17 cellular contexts compared by ENCODE assay signal in the genomic region with DNA sequence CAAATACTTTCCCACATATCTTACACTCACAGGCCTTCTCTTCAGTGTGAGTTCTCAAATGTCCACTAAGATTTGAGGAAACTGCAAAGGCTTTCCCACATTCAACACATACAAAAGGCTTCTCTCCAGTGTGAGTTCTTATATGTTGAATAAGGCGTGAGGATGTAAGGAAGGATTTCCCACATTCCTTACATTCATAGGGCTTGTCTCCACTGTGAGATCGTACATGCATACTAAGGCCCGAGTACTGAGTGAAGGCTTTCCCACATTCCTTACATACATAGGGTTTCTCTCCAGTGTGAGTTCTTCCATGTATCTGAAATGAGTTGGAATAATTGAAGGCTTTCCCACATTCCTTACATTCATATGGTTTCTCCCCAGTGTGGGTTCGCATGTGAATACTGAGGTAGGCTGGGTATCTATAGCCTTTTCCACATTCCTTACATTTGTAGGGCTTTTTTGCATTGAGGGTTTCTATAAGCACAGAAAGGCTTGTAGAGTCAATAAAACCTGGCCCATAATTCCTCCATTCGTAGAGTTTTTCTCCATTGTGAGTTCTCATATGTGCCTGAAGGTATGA. TPM values are rescaled to one million over a fixed set of nuclear protein-coding genes. Genes with fewer than 3 reads are reported as not detected.
DNase-seq lines count a peak whose midpoint lies in the region; ATAC-seq and TF ChIP-seq lines count a peak whose summit lies in the region.
"Had no signal": no experiment of that assay in that cellular context is flagged by ENCODE, and none has a peak within 500 bp of the region (broad histone marks: within the 10 kb centered on the region; RNA-seq: fewer than 3 reads in every experiment).

No MANE protein-coding gene starts in this region.

- H3K9me3 ChIP-seq in right cardiac atrium (ENCODE audit: control insufficient read depth, low read length): peaks cover 44% of the 10 kb centered on the region
- H3K9me3 ChIP-seq in iPS-18c (ENCODE audit: control insufficient read depth, insufficient read depth, low read length): peaks cover 59% of the 10 kb centered on the region
- H3K9me3 ChIP-seq in stomach: peaks cover 66 to 100% (median 99%) of the 10 kb centered on the region in 4 donors
- H3K9me3 ChIP-seq in H9 (ENCODE audit: control insufficient read depth, low read depth, low read length): peaks cover 95% of the 10 kb centered on the region

- intact Hi-C loops in right cardiac atrium (cut with DNase I) (loop anchor here in 1 of 4 donors (10.0 kb wide), 1 partner anchor 194 kb away; no protein-coding TSS in a partner anchor), left ventricle myocardium superior (cut with micrococcal nuclease) (no loop called here), stomach (cut with DNase I; ENCODE audit: low total_unique reads) (no loop called here)

- no peak for DNase-seq in right cardiac atrium
- DNase-seq in left ventricle myocardium superior: no peak
- peak; percentile 19 for DNase-seq in astrocyte of the spinal cord (ENCODE audit: low read depth, low spot score)
- no peak for DNase-seq in stomach
- DNase-seq in T1000 (lab: John Stamatoyannopoulos, UW): no peak
- no peak for DNase-seq in mesothelial cell of epicardium (ENCODE audit: low spot score in 2 of 2, unreplicated experiment in 2 of 2)
- no peak for DNase-seq in H9
- DNase-seq: ACHN; activated T-cell treated with anti-CD3 and anti-CD28 coated beads, Interleukin-2, amount 50 U/mL, for 1 hour; DMS79; head of caudate nucleus; NCI-H2171; occipital lobe; stimulated activated CD8-positive, alpha-beta memory T cell treated with anti-CD3 and anti-CD28 coated beads, Interleukin-4, amount 100 ng/mL, for 48 hours had no signal

- no peak overlapping the region for H3K4me2 ChIP-seq in H9 (ENCODE audit: insufficient read depth, insufficient read length, low read length)

- H3K4me3 Mint-ChIP-seq in mesothelial cell of epicardium (no peak overlapping the region), H9 (no peak overlapping the region)

- H3K18ac ChIP-seq in H9 (ENCODE audit: insufficient read length, low read depth, low read length): no peak overlapping the region

- WGBS in right cardiac atrium: 98% methylated on average over 5 of the region's 5 CpGs
- 97 to 99% (median 98%) methylated on average over 5 of the region's 5 CpGs for WGBS in stomach, 5 donors
- no CpG with 5 or more reads among the region's 5 CpGs for WGBS in H9 (ENCODE audit: extremely low coverage, insufficient read length, low lambda C conversion rate)

- in situ Hi-C loops in astrocyte of the spinal cord (cut with HindIII; ENCODE audit: low sequenced_read_pairs): no loop called here

- no peaks in the 10 kb centered on the region for H4K20me1 ChIP-seq in H9 (ENCODE audit: control insufficient read depth, insufficient read depth, insufficient read length)

- H3K23ac ChIP-seq in H9 (ENCODE audit: insufficient read length, low read depth, low read length): no peak overlapping the region

- no peak overlapping the region for H2BK15ac ChIP-seq in H9 (ENCODE audit: low read depth, low read length)

- ATAC-seq in right cardiac atrium (no peak), left ventricle myocardium superior (no peak)

- H3K27me3 Mint-ChIP-seq in mesothelial cell of epicardium (ENCODE audit: low read depth) (no peaks in the 10 kb centered on the region), H9 (ENCODE audit: low read depth) (peaks cover 6% of the 10 kb centered on the region)

- no peaks in the 10 kb centered on the region for H3K79me1 ChIP-seq in H9 (ENCODE audit: insufficient read depth, low read depth, low read length, poor library complexity, severe bottlenecking)

- TF ChIP-seq CTCF in astrocyte of the spinal cord (IDR thresholded peaks at IDR 0.05; ENCODE audit: low read depth, low read length) (no peak), stomach (IDR thresholded peaks at IDR 0.05) (no peak), mesothelial cell of epicardium (IDR thresholded peaks at IDR 0.05; ENCODE audit: unreplicated experiment) (no peak), H9 (conservative IDR thresholded peaks at IDR 0.05) (no peak)

- no peaks in the 10 kb centered on the region for H3K79me2 ChIP-seq in H9 (ENCODE audit: insufficient read depth, low read length)

- H3K27me3 ChIP-seq in right cardiac atrium (ENCODE audit: control insufficient read depth, insufficient read depth) (no peaks in the 10 kb centered on the region), stomach (no peaks in the 10 kb centered on the region), H9 (ENCODE audit: insufficient read depth, low read length) (no peaks in the 10 kb centered on the region)

- no peak overlapping the region for H3T11ph ChIP-seq in H9 (ENCODE audit: low read length)

- H4K5ac ChIP-seq in H9 (ENCODE audit: insufficient read length, low read depth, low read length): no peak overlapping the region

- no peak overlapping the region for H3K27ac ChIP-seq in right cardiac atrium (ENCODE audit: low read length)
- H3K27ac ChIP-seq in stomach: no peak overlapping the region
- H3K27ac ChIP-seq in H9 (ENCODE audit: insufficient read length, low read depth, low read length): no peak overlapping the region

- H3K36me3 Mint-ChIP-seq in mesothelial cell of epicardium (peaks cover 86% of the 10 kb centered on the region), H9 (ENCODE audit: insufficient read depth in 1 of 3, low read depth in 3 of 3) (peaks cover 91 to 98% (median 93%) of the 10 kb centered on the region in 3 experiments)

- H3K9me3 Mint-ChIP-seq in mesothelial cell of epicardium (peaks cover 76% of the 10 kb centered on the region), H9 (peaks cover 92 to 97% of the 10 kb centered on the region in 2 experiments)

- no peak for TF ChIP-seq EP300 in stomach (IDR thresholded peaks at IDR 0.05)

- H3K4me1 Mint-ChIP-seq in mesothelial cell of epicardium: no peaks in the 10 kb centered on the region
- no peaks in the 10 kb centered on the region for H3K4me1 Mint-ChIP-seq in H9

- no peak overlapping the region for H4K8ac ChIP-seq in H9 (replicated peaks; ENCODE audit: insufficient read length, low read depth, low read length)

- no peak overlapping the region for H3K14ac ChIP-seq in H9 (ENCODE audit: insufficient read depth, low read length)

- peaks cover 61 to 97% (median 83%) of the 10 kb centered on the region in 4 donors for H3K36me3 ChIP-seq in stomach

- no peak overlapping the region for H3K56ac ChIP-seq in H9 (ENCODE audit: insufficient read length, low read depth, low read length)

- peak overlapping the region; percentile 25 for H3K4me3 ChIP-seq in right cardiac atrium (ENCODE audit: low read length)
- H3K4me3 ChIP-seq in astrocyte of the spinal cord (ENCODE audit: low read depth, low read length): no peak overlapping the region
- peak overlapping the region; percentile 17 for H3K4me3 ChIP-seq in iPS-18c (ENCODE audit: insufficient read depth, low read depth, low read length)
- H3K4me3 ChIP-seq in stomach: no peak overlapping the region

- no peak overlapping the region for H3K9ac ChIP-seq in H9 (ENCODE audit: extremely low read depth, insufficient read length, low read length)

- no peak overlapping the region for H2AK5ac ChIP-seq in H9 (ENCODE audit: insufficient read length, low read length)

- no peaks in the 10 kb centered on the region for H3K23me2 ChIP-seq in H9 (ENCODE audit: insufficient read length, low read depth, low read length, poor library complexity, severe bottlenecking)

- H2BK5ac ChIP-seq in H9 (ENCODE audit: insufficient read length, low read length): no peak overlapping the region

- no peak overlapping the region for H3K4ac ChIP-seq in H9 (ENCODE audit: low read depth, low read length)

- H4K91ac ChIP-seq in H9 (ENCODE audit: insufficient read length, low read depth, low read length): no peak overlapping the region

- no peak overlapping the region for H2BK20ac ChIP-seq in H9 (ENCODE audit: low read depth, low read length, poor library complexity, severe bottlenecking)

- H3K4me1 ChIP-seq in right cardiac atrium (ENCODE audit: control insufficient read depth, insufficient read depth, low read length) (no peaks in the 10 kb centered on the region), stomach (no peaks in the 10 kb centered on the region), H9 (ENCODE audit: insufficient read depth, low read length) (no peaks in the 10 kb centered on the region)

- no peak overlapping the region for H2BK120ac ChIP-seq in H9 (ENCODE audit: low read depth, low read length, poor library complexity, severe bottlenecking)

- no peak overlapping the region for H3K27ac Mint-ChIP-seq in mesothelial cell of epicardium
- H3K27ac Mint-ChIP-seq in H9: no peak overlapping the region

- no peak overlapping the region for H2BK12ac ChIP-seq in H9 (ENCODE audit: insufficient read length, low read depth, low read length)

- no peak for TF ChIP-seq POLR2A in stomach (IDR thresholded peaks at IDR 0.05)

- no peak overlapping the region for H2AFZ ChIP-seq in H9 (ENCODE audit: low read length)

RNA-seq across cellular contexts. Expression of gene ZNF426, which starts 9.6 kb away (rescaled TPM):
- total RNA-seq in right cardiac atrium (10 to 100 TPM; 15.8 to 19.6 (median 16.8) TPM), left ventricle myocardium superior (14.6 TPM), stomach (10 to 100 TPM in 1 of 5 donors, 1 to 10 TPM in 4; 1.4 to 22.2 (median 5.8) TPM), mesothelial cell of epicardium (32.4 to 35.4 TPM (median 35.1 TPM) in 3 replicates), H9 (2021) (27.2 and 29.4 TPM in 2 replicates)
- polyA plus RNA-seq in right cardiac atrium (4.2 TPM), stomach (1 to 10 TPM; 2.0 to 3.2 (median 2.3) TPM)

RNA-seq across cellular contexts. Expression of gene ZNF560, which starts 30.4 kb away (rescaled TPM):
- total RNA-seq in right cardiac atrium (not detected), left ventricle myocardium superior (not detected), stomach (not detected), mesothelial cell of epicardium (not detected in 3 replicates), H9 (2021) (not detected in 2 replicates)
- polyA plus RNA-seq in right cardiac atrium (not detected), stomach (not detected)
- total RNA-seq: lower leg skin, ureter had no signal

RNA-seq across cellular contexts. Expression of gene ZNF121, which starts 55.5 kb away (rescaled TPM):
- total RNA-seq in right cardiac atrium (10 to 100 TPM; 15.1 to 26.1 (median 17.0) TPM), left ventricle myocardium superior (21.5 TPM), stomach (10 to 100 TPM in 4 of 5 donors, 1 to 10 TPM in 1; 4.1 to 72.4 (median 27.4) TPM), mesothelial cell of epicardium (63.5 to 69.9 TPM (median 67.4 TPM) in 3 replicates), H9 (2021) (162 and 171 TPM in 2 replicates)
- polyA plus RNA-seq in right cardiac atrium (5.7 TPM), stomach (1 to 10 TPM; 1.8 to 6.2 (median 2.8) TPM)

Comparison
In these comparisons a context has a peak if more than half of its experiments do, and no peak if none do; other contexts are left out.
1. H3K4me3 ChIP-seq: peak in right cardiac atrium (single experiment) and iPS-18c (single experiment); none in astrocyte of the spinal cord (single experiment) and stomach (0 of 4).